Comparison of ENCODE assay signal across 13 cellular contexts in the genomic region with DNA sequence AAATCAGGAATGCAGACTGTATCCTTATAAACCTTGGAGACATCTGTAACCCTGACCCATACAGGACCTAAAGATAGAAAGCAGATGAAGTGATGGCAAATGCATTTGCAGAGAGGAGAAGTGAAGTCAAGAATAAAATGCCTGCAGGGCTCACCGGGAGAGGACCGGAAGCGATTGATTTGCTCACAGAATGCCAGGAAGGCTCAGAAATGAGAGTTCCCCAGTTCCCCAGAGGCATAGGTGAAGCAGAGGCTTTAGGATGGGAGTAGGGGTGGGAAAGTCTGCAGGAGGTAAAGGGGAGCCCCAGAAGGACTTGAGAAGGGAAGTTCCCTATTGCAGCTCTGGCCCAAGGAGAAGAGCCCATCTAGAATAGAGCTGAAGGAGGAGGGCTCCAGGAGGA.
DNase-seq lines count a peak whose midpoint lies in the region; ATAC-seq and TF ChIP-seq lines count a peak whose summit lies in the region.
"Had no signal": no experiment of that assay in that cellular context is flagged by ENCODE, and none has a peak within 500 bp of the region (broad histone marks: within the 10 kb centered on the region; RNA-seq: fewer than 3 reads in every experiment).

No MANE protein-coding gene starts in this region.

- H3K27ac ChIP-seq in iPS-20b (ENCODE audit: low read length), result no peak overlapping the region
- H3K27ac ChIP-seq in tibial artery, result peak overlapping the region; percentile 62 to 72

- H3K4me1 ChIP-seq in iPS-20b (ENCODE audit: insufficient read depth, low read length), result peaks cover 18% of the 10 kb centered on the region
- H3K4me1 ChIP-seq in tibial artery, result peaks cover 0 to 53% (median 25%) of the 10 kb centered on the region in 4 donors

- ATAC-seq in activated B cell treated with CpG ODN at 0.5 μM for 24 hours (ENCODE audit: low read depth), result no peak
- no peak for ATAC-seq in activated CD4-positive, CD25-positive, alpha-beta regulatory T cell treated with anti-CD3 and anti-CD28 coated beads, Interleukin-2, amount 50 U/mL, for 24 hours
- ATAC-seq in HG02759 (IDR thresholded peaks at IDR 0.05; ENCODE audit: unreplicated experiment), result no peak

- POLR2A ChIA-PET in activated B cell treated with CpG ODN at 0.5 μM for 24 hours (lab: Charles Lee), result interaction anchor here (0.7 to 6.4 kb wide), 3 partner anchors 16 to 49 kb away, joined by 3 to 54 read pairs (median 4); no protein-coding TSS in a partner anchor

- no peak overlapping the region for H3K4me3 ChIP-seq in iPS-20b (ENCODE audit: low read length)
- H3K4me3 ChIP-seq in tibial artery, result peak overlapping the region in 1 of 2 donors; percentile 9

- H3K4me3 Mint-ChIP-seq in activated naive CD4-positive, alpha-beta T cell treated with anti-CD3 and anti-CD28 coated beads for 36 hours, result peak overlapping the region; percentile 22
- H3K4me3 Mint-ChIP-seq in activated B cell treated with CpG ODN at 0.5 μM for 24 hours, result peak overlapping the region; percentile 17

- peaks cover 68% of the 10 kb centered on the region for H3K4me1 Mint-ChIP-seq in activated naive CD4-positive, alpha-beta T cell treated with anti-CD3 and anti-CD28 coated beads for 36 hours (ENCODE audit: low read depth)
- peaks cover 73% of the 10 kb centered on the region for H3K4me1 Mint-ChIP-seq in activated B cell treated with CpG ODN at 0.5 μM for 24 hours

- H3K27ac Mint-ChIP-seq in activated naive CD4-positive, alpha-beta T cell treated with anti-CD3 and anti-CD28 coated beads for 36 hours, result peak overlapping the region; percentile 78
- peak overlapping the region; percentile 89 for H3K27ac Mint-ChIP-seq in activated B cell treated with CpG ODN at 0.5 μM for 24 hours

- H3K9me3 Mint-ChIP-seq in activated naive CD4-positive, alpha-beta T cell treated with anti-CD3 and anti-CD28 coated beads for 36 hours, result peaks cover 11% of the 10 kb centered on the region
- no peaks in the 10 kb centered on the region for H3K9me3 Mint-ChIP-seq in activated B cell treated with CpG ODN at 0.5 μM for 24 hours

- H3K9me3 ChIP-seq in iPS-20b (ENCODE audit: insufficient read depth, low read depth, low read length) (no peaks in the 10 kb centered on the region; the same call in 1 of the 2 replicates), tibial artery (no peaks in the 10 kb centered on the region)

- H3K27me3 Mint-ChIP-seq in activated naive CD4-positive, alpha-beta T cell treated with anti-CD3 and anti-CD28 coated beads for 36 hours (ENCODE audit: low read depth), result no peaks in the 10 kb centered on the region
- H3K27me3 Mint-ChIP-seq in activated B cell treated with CpG ODN at 0.5 μM for 24 hours, result no peaks in the 10 kb centered on the region

- H3K27me3 ChIP-seq in iPS-20b (ENCODE audit: insufficient read depth, low read length) (no peaks in the 10 kb centered on the region), tibial artery (no peaks in the 10 kb centered on the region)

- CTCF ChIA-PET in activated naive CD4-positive, alpha-beta T cell treated with anti-CD3 and anti-CD28 coated beads for 36 hours (lab: Charles Lee), result interaction anchor here (0.6 to 1.6 kb wide), 3 partner anchors 9 to 20 kb away, joined by 4 to 5 read pairs (median 4); no protein-coding TSS in a partner anchor
- CTCF ChIA-PET in activated B cell treated with CpG ODN at 0.5 μM for 24 hours (lab: Charles Lee), result interaction anchor here (1.1 to 1.9 kb wide), 2 partner anchors 11 to 24 kb away, joined by 3 to 11 read pairs; no protein-coding TSS in a partner anchor

- no peak for DNase-seq in activated naive CD4-positive, alpha-beta T cell treated with anti-CD3 and anti-CD28 coated beads for 36 hours
- no peak for DNase-seq in activated naive CD4-positive, alpha-beta T cell treated with Interleukin-2 at 50 U/mL for 16 hours
- no peak for DNase-seq in activated B cell treated with CpG ODN at 0.5 μM for 24 hours
- DNase-seq in tibial artery, result no peak
- DNase-seq in NAMALWA (ENCODE audit: low spot score), result no peak
- DNase-seq: amygdala, NCI-H2107, nucleus accumbens, substantia nigra, T1000 had no signal

- intact Hi-C loops in activated naive CD4-positive, alpha-beta T cell treated with anti-CD3 and anti-CD28 coated beads for 36 hours (cut with micrococcal nuclease), result no loop called here
- intact Hi-C loops in activated B cell treated with CpG ODN at 0.5 μM for 24 hours (cut with micrococcal nuclease), result no loop called here
- intact Hi-C loops in tibial artery (cut with DNase I; ENCODE audit: low total_unique reads), result no loop called here

- H3K36me3 Mint-ChIP-seq in activated naive CD4-positive, alpha-beta T cell treated with anti-CD3 and anti-CD28 coated beads for 36 hours (ENCODE audit: low read depth), result peaks cover 26% of the 10 kb centered on the region
- H3K36me3 Mint-ChIP-seq in activated B cell treated with CpG ODN at 0.5 μM for 24 hours (ENCODE audit: low read depth), result peaks cover 18% of the 10 kb centered on the region

- H3K36me3 ChIP-seq in iPS-20b (ENCODE audit: insufficient read depth, low read depth, low read length) (no peaks in the 10 kb centered on the region), tibial artery (no peaks in the 10 kb centered on the region)

- TF ChIP-seq CTCF in activated B cell treated with CpG ODN at 0.5 μM for 24 hours (IDR thresholded peaks at IDR 0.05), result no peak
- TF ChIP-seq CTCF in tibial artery (IDR thresholded peaks at IDR 0.05), result no peak

- peak overlapping the region; percentile 24; the same call in 1 of the 2 replicates for H3K9ac ChIP-seq in iPS-20b (ENCODE audit: low read depth, low read length)
